ENCODE assay signal across 8 cellular contexts in the genomic region with DNA sequence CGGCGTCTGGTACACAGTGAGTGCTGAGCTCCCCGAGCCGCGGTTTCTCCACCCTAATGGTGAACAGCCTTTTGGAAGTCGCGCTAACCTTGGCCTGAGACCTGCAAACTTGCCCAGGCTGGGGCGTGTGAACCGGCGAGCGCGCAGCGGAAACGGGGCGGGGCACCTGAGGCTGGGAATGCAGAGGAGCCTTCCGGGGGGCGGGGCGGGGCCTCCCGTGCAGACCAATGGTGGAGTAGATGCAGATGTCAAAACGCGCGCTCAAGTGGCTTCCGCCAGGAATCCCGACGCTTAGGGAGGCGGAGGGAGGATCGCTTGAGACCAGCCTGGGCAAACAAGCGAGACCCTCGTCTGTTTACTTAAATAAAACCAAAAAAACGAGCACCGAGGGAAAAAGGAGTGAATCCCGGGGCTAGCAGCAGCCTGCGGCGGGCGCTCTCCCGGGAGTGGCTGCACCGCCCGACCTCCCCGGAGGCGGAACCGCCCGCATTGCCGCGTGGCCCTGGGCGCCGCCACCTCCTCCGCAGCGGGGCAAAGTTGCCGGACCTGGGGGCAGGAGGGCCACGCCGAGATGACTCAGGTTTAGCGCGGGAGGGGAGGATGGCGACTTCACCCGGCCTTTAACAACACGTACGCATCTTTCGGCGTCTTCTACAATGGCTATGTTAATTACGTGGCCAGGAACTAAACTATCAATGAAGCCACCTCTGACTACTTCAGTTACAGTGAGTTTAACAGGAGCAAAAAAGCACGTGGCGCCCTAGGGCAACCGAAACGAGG.
DNase-seq lines count a peak whose midpoint lies in the region; ATAC-seq and TF ChIP-seq lines count a peak whose summit lies in the region.

No MANE protein-coding gene starts in this region.

- H3K27ac Mint-ChIP-seq in T-helper 1 cell treated with Interleukin-12 subunit alpha and Interleukin-12 subunit beta and Interleukin-4 antibody, amounts not matched to agents 30 μg/mL and 1 μg/mL, for 36 hours, result peak overlapping the region; percentile 100

- DNase-seq in NCI-H187 (lab: John Stamatoyannopoulos, UW), result peak; percentile 99 to 100
- DNase-seq in amniotic stem cell (lab: John Stamatoyannopoulos, UW), result peak; percentile 52
- peak; percentile 95 for DNase-seq in hepatic stellate cell (ENCODE audit: low spot score)
- peak; percentile 93 for DNase-seq in retina
- no peak for DNase-seq in cortex of kidney (lab: John Stamatoyannopoulos, UW)

- ATAC-seq in GM18505 (IDR thresholded peaks at IDR 0.05; ENCODE audit: unreplicated experiment), result peak; percentile 41
- peak; percentile 53 for ATAC-seq in HG02970 (IDR thresholded peaks at IDR 0.05; ENCODE audit: low FRiP score, unreplicated experiment)

- peak overlapping the region; percentile 99 for H3K4me3 Mint-ChIP-seq in T-helper 1 cell treated with Interleukin-12 subunit alpha and Interleukin-12 subunit beta and Interleukin-4 antibody, amounts not matched to agents 30 μg/mL and 1 μg/mL, for 36 hours

- no peaks in the 10 kb centered on the region for H3K27me3 Mint-ChIP-seq in T-helper 1 cell treated with Interleukin-12 subunit alpha and Interleukin-12 subunit beta and Interleukin-4 antibody, amounts not matched to agents 30 μg/mL and 1 μg/mL, for 36 hours (ENCODE audit: low read depth)

- peaks cover 39% of the 10 kb centered on the region for H3K4me1 Mint-ChIP-seq in T-helper 1 cell treated with Interleukin-12 subunit alpha and Interleukin-12 subunit beta and Interleukin-4 antibody, amounts not matched to agents 30 μg/mL and 1 μg/mL, for 36 hours (ENCODE audit: low read depth)

- no peaks in the 10 kb centered on the region for H3K9me3 Mint-ChIP-seq in T-helper 1 cell treated with Interleukin-12 subunit alpha and Interleukin-12 subunit beta and Interleukin-4 antibody, amounts not matched to agents 30 μg/mL and 1 μg/mL, for 36 hours

- peak; percentile 89 for TF ChIP-seq POLR2A in GM18505 (IDR thresholded peaks at IDR 0.05; ENCODE audit: borderline replicate concordance, extremely low read depth, insufficient read depth, insufficient read length)

- H3K36me3 Mint-ChIP-seq in T-helper 1 cell treated with Interleukin-12 subunit alpha and Interleukin-12 subunit beta and Interleukin-4 antibody, amounts not matched to agents 30 μg/mL and 1 μg/mL, for 36 hours (ENCODE audit: low read depth), result peaks cover 25% of the 10 kb centered on the region
